23 cellular contexts compared by ENCODE assay signal in the genomic region with DNA sequence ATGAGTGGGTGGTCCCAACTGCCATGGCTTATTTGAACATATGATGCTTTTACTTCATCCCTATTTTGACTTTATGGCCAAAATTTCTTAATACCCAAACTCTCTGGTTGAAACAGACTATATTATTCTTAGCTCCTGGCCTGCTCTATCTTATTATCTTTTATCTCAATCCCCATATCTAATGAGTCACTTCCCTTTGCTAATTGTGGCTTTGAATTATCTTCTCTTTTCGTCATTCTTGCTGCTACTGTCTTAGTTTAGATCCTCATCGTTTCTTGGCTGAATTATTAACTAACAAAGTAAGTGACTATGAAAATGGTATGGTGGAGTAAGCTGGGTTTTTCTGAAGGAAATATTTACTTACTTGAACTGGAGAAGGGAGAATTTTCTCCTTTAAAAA.
"Had no signal": no experiment of that assay in that cellular context is flagged by ENCODE, and none has a peak within 500 bp of the region (broad histone marks: within the 10 kb centered on the region; RNA-seq: fewer than 3 reads in every experiment).

No MANE protein-coding gene starts in this region.

- H3K4me1 Mint-ChIP-seq: activated CD4-positive, alpha-beta T cell treated with anti-CD3 and anti-CD28 coated beads, Interleukin-2, amount 10 ng/mL, durations not matched to agents 24 days and 14 days; activated naive CD8-positive, alpha-beta T cell treated with anti-CD3 and anti-CD28 coated beads, Interleukin-2, amount 50 U/mL, for 24 hours; brain; naive thymus-derived CD8-positive, alpha-beta T cell had no signal

- H3K4me1 ChIP-seq: heart right ventricle, left lung, sigmoid colon, upper lobe of left lung had no signal

- H3K4me3 ChIP-seq: heart right ventricle, left lung, lung, sigmoid colon, smooth muscle cell, upper lobe of left lung had no signal

- H3K4me2 ChIP-seq: smooth muscle cell had no signal

- H3K9me3 ChIP-seq: sigmoid colon, upper lobe of left lung had no signal

- H3K36me3 ChIP-seq: heart right ventricle, left lung, sigmoid colon, upper lobe of left lung had no signal

- H3K4me3 Mint-ChIP-seq: activated CD4-positive, alpha-beta memory T cell treated with anti-CD3 and anti-CD28 coated beads, Interleukin-2, amount 10 ng/mL, durations not matched to agents 7 days and 5 days; activated CD4-positive, alpha-beta T cell treated with anti-CD3 and anti-CD28 coated beads, Interleukin-2, amount 10 ng/mL, durations not matched to agents 24 days and 14 days; activated naive CD8-positive, alpha-beta T cell treated with anti-CD3 and anti-CD28 coated beads, Interleukin-2, amount 50 U/mL, for 24 hours; activated T-cell treated with anti-CD3 and anti-CD28 coated beads, Interleukin-2, amount 50 U/mL, for 72 hours; brain; dendritic cell treated with granulocyte-macrophage colony-stimulating factor and Interleukin-4, amounts not matched to agents 40 ng/mL and 50 ng/mL, for 4 days; naive thymus-derived CD8-positive, alpha-beta T cell had no signal

- DNase-seq: activated CD4-positive, alpha-beta memory T cell treated with anti-CD3 and anti-CD28 coated beads, Interleukin-2, amount 10 ng/mL, durations not matched to agents 7 days and 5 days; activated CD4-positive, alpha-beta T cell treated with anti-CD3 and anti-CD28 coated beads, Interleukin-2, amount 10 ng/mL, durations not matched to agents 24 days and 14 days; activated effector memory CD4-positive, alpha-beta T cell treated with anti-CD3 and anti-CD28 coated beads, Interleukin-2, amount 50 U/mL, for 16 hours; activated naive CD4-positive, alpha-beta T cell treated with anti-CD3 and anti-CD28 coated beads, Interleukin-2, amount 50 U/mL, for 16 hours; activated naive CD8-positive, alpha-beta T cell treated with anti-CD3 and anti-CD28 coated beads, Interleukin-2, amount 50 U/mL, for 24 hours; activated T-cell treated with anti-CD3 and anti-CD28 coated beads, Interleukin-2, amount 50 U/mL, for 72 hours; anterior cingulate cortex; effector CD4-positive, alpha-beta T cell; foreskin fibroblast; heart right ventricle; left lung; naive thymus-derived CD8-positive, alpha-beta T cell; retina; sigmoid colon; stimulated activated CD4-positive, alpha-beta T cell treated with anti-CD3 and anti-CD28 coated beads, Interleukin-2, amount 100 ng/mL, for 48 hours; stimulated activated naive CD4-positive, alpha-beta T cell treated with Interleukin-2 at 50 U/mL for 16 hours; T1000; upper lobe of left lung had no signal

- H3K27me3 Mint-ChIP-seq: activated CD4-positive, alpha-beta T cell treated with anti-CD3 and anti-CD28 coated beads, Interleukin-2, amount 10 ng/mL, durations not matched to agents 24 days and 14 days; dendritic cell treated with granulocyte-macrophage colony-stimulating factor and Interleukin-4, amounts not matched to agents 40 ng/mL and 50 ng/mL, for 4 days; progenitor cell of endocrine pancreas had no signal

- H3K27me3 ChIP-seq: heart right ventricle, left lung, sigmoid colon, upper lobe of left lung had no signal

- H3K9me3 Mint-ChIP-seq: activated CD4-positive, alpha-beta memory T cell treated with anti-CD3 and anti-CD28 coated beads, Interleukin-2, amount 10 ng/mL, durations not matched to agents 7 days and 5 days; activated CD4-positive, alpha-beta T cell treated with anti-CD3 and anti-CD28 coated beads, Interleukin-2, amount 10 ng/mL, durations not matched to agents 24 days and 14 days; activated T-cell treated with anti-CD3 and anti-CD28 coated beads, Interleukin-2, amount 50 U/mL, for 72 hours had no signal

- H3K36me3 Mint-ChIP-seq: brain had no signal

- H3K27ac Mint-ChIP-seq: activated CD4-positive, alpha-beta memory T cell treated with anti-CD3 and anti-CD28 coated beads, Interleukin-2, amount 10 ng/mL, durations not matched to agents 7 days and 5 days; activated CD4-positive, alpha-beta T cell treated with anti-CD3 and anti-CD28 coated beads, Interleukin-2, amount 10 ng/mL, durations not matched to agents 24 days and 14 days; activated naive CD8-positive, alpha-beta T cell treated with anti-CD3 and anti-CD28 coated beads, Interleukin-2, amount 50 U/mL, for 24 hours; activated T-cell treated with anti-CD3 and anti-CD28 coated beads, Interleukin-2, amount 50 U/mL, for 72 hours; brain; dendritic cell treated with granulocyte-macrophage colony-stimulating factor and Interleukin-4, amounts not matched to agents 40 ng/mL and 50 ng/mL, for 4 days; naive thymus-derived CD8-positive, alpha-beta T cell; progenitor cell of endocrine pancreas had no signal

- H3K27ac ChIP-seq: heart right ventricle, left lung, sigmoid colon, upper lobe of left lung had no signal
